14 cellular contexts compared by ENCODE assay signal in genomic region chr3:133595341-133595740, GRCh38. TPM values are rescaled to one million over a fixed set of nuclear protein-coding genes. Genes with fewer than 3 reads are reported as not detected.
DNase-seq lines count a peak whose midpoint lies in the region; ATAC-seq, FAIRE-seq and TF ChIP-seq lines count a peak whose summit lies in the region.
"Had no signal": no experiment of that assay in that cellular context is flagged by ENCODE, and none has a peak within 500 bp of the region (broad histone marks: within the 10 kb centered on the region; RNA-seq: fewer than 3 reads in every experiment).

No MANE protein-coding gene starts in this region.

- H3K27me3 Mint-ChIP-seq in stimulated activated naive CD8-positive, alpha-beta T cell treated with anti-CD3 and anti-CD28 coated beads, Interleukin-15, amount 100 ng/mL, for 72 hours: no peaks in the 10 kb centered on the region
- no peaks in the 10 kb centered on the region for H3K27me3 Mint-ChIP-seq in T-helper 17 cell
- H3K27me3 Mint-ChIP-seq: activated B cell treated with CpG ODN at 0.5 μM for 24 hours had no signal

- H3K9me1 ChIP-seq in endothelial cell of umbilical vein (replicated peaks; ENCODE audit: control insufficient read depth, extremely low read depth, insufficient read depth, low read length): no peaks in the 10 kb centered on the region

- H3K9me3 Mint-ChIP-seq in stimulated activated naive CD8-positive, alpha-beta T cell treated with anti-CD3 and anti-CD28 coated beads, Interleukin-15, amount 100 ng/mL, for 72 hours: no peaks in the 10 kb centered on the region
- H3K9me3 Mint-ChIP-seq: activated B cell treated with CpG ODN at 0.5 μM for 24 hours had no signal

- H3K4me3 ChIP-seq in endothelial cell of umbilical vein (replicated peaks in 1 of 3; ENCODE audit: insufficient read depth in 1 of 3, low read depth in 1 of 3, low read length in 3 of 3) (no peak overlapping the region), smooth muscle cell (no peak overlapping the region)
- H3K4me3 ChIP-seq: ascending aorta, vagina had no signal

- BruUV-seq in endothelial cell of umbilical vein (replicated peaks; lab: Mats Ljungman, UMichigan): no TSS peak

- H3K9me3 ChIP-seq in endothelial cell of umbilical vein (replicated peaks; ENCODE audit: control insufficient read depth, insufficient read depth, low read length) (no peaks in the 10 kb centered on the region), smooth muscle cell (replicated peaks; ENCODE audit: low read depth) (no peaks in the 10 kb centered on the region), T-helper 17 cell (ENCODE audit: control insufficient read depth, low read length, poor library complexity, severe bottlenecking) (no peaks in the 10 kb centered on the region)
- H3K9me3 ChIP-seq: ascending aorta, vagina had no signal

- dilution Hi-C loops in endothelial cell of umbilical vein (cut with MboI; ENCODE audit: extremely low pct_ligation_motif_present, low sequenced_read_pairs): no loop called here

- TF ChIP-seq CTCF in endothelial cell of umbilical vein (IDR thresholded peaks at IDR 0.05; ENCODE audit: extremely low read depth in 1 of 2, insufficient read depth in 1 of 2, low read depth in 1 of 2, low read length in 2 of 2): no peak
- TF ChIP-seq CTCF in smooth muscle cell (IDR thresholded peaks at IDR 0.05; ENCODE audit: borderline replicate concordance, insufficient read depth, poor library complexity, severe bottlenecking): no peak

- peak; percentile 40 for FAIRE-seq in endothelial cell of umbilical vein (lab: Jason Lieb, UNC)

- H4K20me1 ChIP-seq in endothelial cell of umbilical vein (replicated peaks; ENCODE audit: control insufficient read depth, extremely low read depth, insufficient read depth, low read length): no peaks in the 10 kb centered on the region
- peaks cover 8% of the 10 kb centered on the region for H4K20me1 ChIP-seq in smooth muscle cell (ENCODE audit: low read depth)

- H3K4me2 ChIP-seq in endothelial cell of umbilical vein (ENCODE audit: insufficient read depth, low read length) (no peak overlapping the region), smooth muscle cell (no peak overlapping the region)

- H3K4me1 ChIP-seq in endothelial cell of umbilical vein (ENCODE audit: control insufficient read depth, extremely low read depth, insufficient read depth, low read length) (peaks cover 25% of the 10 kb centered on the region), smooth muscle cell (ENCODE audit: low read depth) (no peaks in the 10 kb centered on the region)
- H3K4me1 ChIP-seq: ascending aorta, vagina had no signal

- intact Hi-C loops in endothelial cell of umbilical vein (cut with micrococcal nuclease): no loop called here

- ATAC-seq in SK-N-SH treated with all-trans-retinoic acid at 6 μM for 48 hours (peak; percentile 33), T-helper 17 cell (no peak)
- ATAC-seq in stimulated activated naive CD8-positive, alpha-beta T cell treated with anti-CD3 and anti-CD28 coated beads, Interleukin-15, amount 100 ng/mL, for 72 hours: peak; percentile 96

- H3K36me3 Mint-ChIP-seq in T-helper 17 cell (ENCODE audit: low read depth): no peaks in the 10 kb centered on the region

- no peak overlapping the region for H2AFZ ChIP-seq in endothelial cell of umbilical vein (ENCODE audit: low read depth, low read length)
- no peak overlapping the region for H2AFZ ChIP-seq in smooth muscle cell (ENCODE audit: low read depth)

- H3K4me3 Mint-ChIP-seq in stimulated activated naive CD8-positive, alpha-beta T cell treated with anti-CD3 and anti-CD28 coated beads, Interleukin-15, amount 100 ng/mL, for 72 hours: peak overlapping the region in 1 of 2 donors; percentile 16
- no peak overlapping the region for H3K4me3 Mint-ChIP-seq in T-helper 17 cell
- H3K4me3 Mint-ChIP-seq: activated B cell treated with CpG ODN at 0.5 μM for 24 hours had no signal

- CTCF ChIA-PET in endothelial cell of umbilical vein (lab: Charles Lee): interaction anchor here (0.9 to 1.2 kb wide), 4 partner anchors 11 to 864 kb away, joined by 3 to 5 read pairs (median 4); no protein-coding TSS in a partner anchor

- H3F3A ChIP-seq in smooth muscle cell (ENCODE audit: low read depth): peaks cover 5% of the 10 kb centered on the region

- no peaks in the 10 kb centered on the region for H3K27me3 ChIP-seq in endothelial cell of umbilical vein (ENCODE audit: control insufficient read depth in 2 of 2, insufficient read depth in 2 of 2, low read length in 2 of 2)
- no peaks in the 10 kb centered on the region for H3K27me3 ChIP-seq in smooth muscle cell (ENCODE audit: low read depth)
- H3K27me3 ChIP-seq: ascending aorta, vagina had no signal

- H3K9ac ChIP-seq in endothelial cell of umbilical vein (replicated peaks; ENCODE audit: extremely low read depth, insufficient read depth, low read length) (no peak overlapping the region), smooth muscle cell (ENCODE audit: low read depth) (no peak overlapping the region)

- H3K36me3 ChIP-seq in endothelial cell of umbilical vein (ENCODE audit: control insufficient read depth in 2 of 2, extremely low read depth in 1 of 2, insufficient read depth in 2 of 2, low read length in 2 of 2) (no peaks in the 10 kb centered on the region), smooth muscle cell (ENCODE audit: low read depth) (no peaks in the 10 kb centered on the region)
- H3K36me3 ChIP-seq: vagina had no signal

- WGBS in smooth muscle cell (ENCODE audit: low lambda C conversion rate): 32% methylated on average over 1 of the region's 1 CpG

- H3K4me1 Mint-ChIP-seq in stimulated activated naive CD8-positive, alpha-beta T cell treated with anti-CD3 and anti-CD28 coated beads, Interleukin-15, amount 100 ng/mL, for 72 hours: peaks cover 33% of the 10 kb centered on the region
- H3K4me1 Mint-ChIP-seq in T-helper 17 cell: peaks cover 10% of the 10 kb centered on the region

- no peak overlapping the region for H3K27ac Mint-ChIP-seq in stimulated activated naive CD8-positive, alpha-beta T cell treated with anti-CD3 and anti-CD28 coated beads, Interleukin-15, amount 100 ng/mL, for 72 hours
- no peak overlapping the region for H3K27ac Mint-ChIP-seq in T-helper 17 cell
- H3K27ac Mint-ChIP-seq: activated B cell treated with CpG ODN at 0.5 μM for 24 hours had no signal

- POLR2A ChIA-PET in endothelial cell of umbilical vein (lab: Charles Lee): no interaction called here

- no peak for TF ChIP-seq POLR2A in endothelial cell of umbilical vein (IDR thresholded peaks at IDR 0.05; ENCODE audit: low read depth, low read length)

- H3K79me2 ChIP-seq in endothelial cell of umbilical vein (ENCODE audit: control insufficient read depth, insufficient read depth, low read length) (no peaks in the 10 kb centered on the region), smooth muscle cell (ENCODE audit: low read depth) (no peaks in the 10 kb centered on the region)

- peak; percentile 45 for DNase-seq in stimulated activated CD4-positive, alpha-beta T cell treated with anti-CD3 and anti-CD28 coated beads, Interleukin-2, amount 100 ng/mL, for 4 hours (ENCODE audit: low read depth)
- no peak for DNase-seq in stimulated activated CD4-positive, alpha-beta T cell treated with anti-CD3 and anti-CD28 coated beads, Interleukin-4, amount 100 ng/mL, for 1 hour
- DNase-seq in endothelial cell of umbilical vein (ENCODE audit: low read depth, low spot score) (peak; percentile 19), smooth muscle cell (lab: John Stamatoyannopoulos, UW; ENCODE audit: unreplicated experiment) (no peak), ureter (ENCODE audit: low spot score) (no peak), T-helper 17 cell (no peak)
- peak; percentile 37 to 43 for DNase-seq in stimulated activated naive CD8-positive, alpha-beta T cell treated with anti-CD3 and anti-CD28 coated beads, Interleukin-15, amount 100 ng/mL, for 72 hours
- DNase-seq: activated B cell treated with CpG ODN at 0.5 μM for 24 hours, mesenchymal stem cell, NCI-H2227 treated with DMSO at 0.1 percent for 48 hours had no signal

- H3K27ac ChIP-seq in endothelial cell of umbilical vein (ENCODE audit: insufficient read depth, low read depth, low read length): no peak overlapping the region
- H3K27ac ChIP-seq in smooth muscle cell (ENCODE audit: low read depth): no peak overlapping the region
- H3K27ac ChIP-seq: ascending aorta, C4-2B, vagina had no signal

TF ChIP-seq in SK-N-SH treated with all-trans-retinoic acid at 6 μM for 48 hours, 23 proteins besides CTCF, POLR2A, EP300 and RAD21:
- no peak for TF ChIP-seq TOX (CRISPR knock-in tag; IDR thresholded peaks at IDR 0.05; ENCODE audit: borderline replicate concordance)
- no peak for TF ChIP-seq BACH2 (CRISPR knock-in tag; IDR thresholded peaks at IDR 0.05; ENCODE audit: borderline replicate concordance)
- no peak for TF ChIP-seq ZFP3 (CRISPR knock-in tag; IDR thresholded peaks at IDR 0.05)
- TF ChIP-seq SNAI2 (CRISPR knock-in tag; IDR thresholded peaks at IDR 0.05): no peak
- no peak for TF ChIP-seq ZC3H10 (CRISPR knock-in tag; IDR thresholded peaks at IDR 0.05)
- no peak for TF ChIP-seq ESRRG (CRISPR knock-in tag; IDR thresholded peaks at IDR 0.05)
- TF ChIP-seq ISL1 (CRISPR knock-in tag; IDR thresholded peaks at IDR 0.05): no peak
- no peak for TF ChIP-seq RARB (CRISPR knock-in tag; IDR thresholded peaks at IDR 0.05)
- TF ChIP-seq TCF4 (CRISPR knock-in tag; IDR thresholded peaks at IDR 0.05; ENCODE audit: borderline replicate concordance): no peak

TF ChIP-seq in endothelial cell of umbilical vein, 7 proteins besides CTCF, POLR2A, EP300 and RAD21:
- TF ChIP-seq FOS (IDR thresholded peaks at IDR 0.05; ENCODE audit: borderline replicate concordance, insufficient read depth, low read length) (peak; percentile 31), EZH2 (IDR thresholded peaks at IDR 0.05; ENCODE audit: borderline replicate concordance, low read depth, low read length, severe bottlenecking) (no peak), MAX (IDR thresholded peaks at IDR 0.05; ENCODE audit: insufficient read depth, insufficient read length) (no peak), POLR2AphosphoS5 (IDR thresholded peaks at IDR 0.05; ENCODE audit: insufficient read depth, low read depth, low read length) (no peak), JUN (IDR thresholded peaks at IDR 0.05; ENCODE audit: borderline replicate concordance, insufficient read depth, insufficient read length, low read depth) (peak; percentile 12)

RNA-seq across cellular contexts. Expression of gene CDV3, which starts 21.9 kb away (rescaled TPM):
- total RNA-seq in endothelial cell of umbilical vein: 200 and 229 TPM in 2 replicates
- polyA plus RNA-seq in endothelial cell of umbilical vein: 35.3 and 46.7 TPM in 2 replicates
- polyA plus RNA-seq in endothelial cell of umbilical vein (2011; cell fraction: cytosol; rRNA removed): 75.5 and 76.4 TPM in 2 replicates
- 39.2 and 51.3 TPM in 2 replicates for polyA plus RNA-seq in endothelial cell of umbilical vein (2011; cell fraction: nucleus; rRNA removed)
- polyA plus RNA-seq in endothelial cell of umbilical vein (2012): 145 and 206 TPM in 2 replicates
- 82.8 and 83.0 TPM in 2 replicates for polyA minus RNA-seq in endothelial cell of umbilical vein
- 60.4 TPM for polyA minus RNA-seq in endothelial cell of umbilical vein (2011; cell fraction: cytosol; rRNA and poly(A)+ RNA removed)
- polyA minus RNA-seq in endothelial cell of umbilical vein (2011; cell fraction: nucleus; rRNA and poly(A)+ RNA removed): 38.6 and 45.7 TPM in 2 replicates
- 135 and 139 TPM in 2 replicates for total RNA-seq in smooth muscle cell
- polyA plus RNA-seq in smooth muscle cell: 70.2 and 84.0 TPM in 2 replicates
- 127 TPM for total RNA-seq in ureter
- total RNA-seq in T-helper 17 cell: 100 to 1,000 TPM; 196 to 239 TPM

Comparison
In these comparisons a context has a peak if more than half of its experiments do, and no peak if none do; other contexts are left out.
1. DNase-seq: peak in stimulated activated CD4-positive, alpha-beta T cell treated with anti-CD3 and anti-CD28 coated beads, Interleukin-2, amount 100 ng/mL, for 4 hours (single experiment), endothelial cell of umbilical vein (single experiment) and stimulated activated naive CD8-positive, alpha-beta T cell treated with anti-CD3 and anti-CD28 coated beads, Interleukin-15, amount 100 ng/mL, for 72 hours (2 of 2); none in stimulated activated CD4-positive, alpha-beta T cell treated with anti-CD3 and anti-CD28 coated beads, Interleukin-4, amount 100 ng/mL, for 1 hour (single experiment), smooth muscle cell (single experiment), ureter (single experiment) and T-helper 17 cell (0 of 3).